ENCODE assay signal across 16 cellular contexts in the genomic region with DNA sequence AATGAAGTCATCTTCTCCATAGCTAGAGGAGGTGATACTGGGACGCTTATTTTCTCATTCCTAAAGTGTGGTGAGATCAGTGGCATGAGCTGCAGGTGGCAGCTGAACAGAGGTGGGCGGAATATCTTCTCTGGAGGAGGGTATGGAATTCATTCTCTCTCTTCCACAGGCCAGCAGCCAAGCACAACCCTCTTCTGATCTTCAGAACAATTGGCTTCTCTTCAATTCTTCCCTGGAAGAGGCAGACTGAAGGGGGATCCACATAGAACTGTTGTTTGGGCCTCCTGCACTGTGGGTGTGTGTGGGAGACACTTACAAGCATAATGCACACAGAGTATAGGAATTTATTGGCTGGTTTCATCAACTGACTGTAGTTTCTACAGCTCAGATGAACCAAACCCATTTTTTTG.
DNase-seq lines count a peak whose midpoint lies in the region; ATAC-seq and TF ChIP-seq lines count a peak whose summit lies in the region.
"Had no signal": no experiment of that assay in that cellular context is flagged by ENCODE, and none has a peak within 500 bp of the region (broad histone marks: within the 10 kb centered on the region; RNA-seq: fewer than 3 reads in every experiment).

No MANE protein-coding gene starts in this region.

- no peak for TF ChIP-seq EP300 in esophagus muscularis mucosa (IDR thresholded peaks at IDR 0.05)

- H3K4me1 ChIP-seq in OCI-LY7 (ENCODE audit: insufficient read depth, low read length, poor library complexity, severe bottlenecking) (peaks cover 70% of the 10 kb centered on the region), esophagus muscularis mucosa (no peaks in the 10 kb centered on the region)
- H3K4me1 ChIP-seq: HAP-1 had no signal

- H3K27ac ChIP-seq in OCI-LY7 (ENCODE audit: low read depth, low read length, poor library complexity, severe bottlenecking) = peak overlapping the region; percentile 21
- no peak overlapping the region for H3K27ac ChIP-seq in brain microvascular endothelial cell
- no peak overlapping the region for H3K27ac ChIP-seq in esophagus muscularis mucosa (replicated peaks in 1 of 4)
- H3K27ac ChIP-seq: right atrium auricular region, tibial artery had no signal

- DNase-seq in NCI-H2029 treated with DMSO at 0.1 percent for 48 hours (lab: John Stamatoyannopoulos, UW) (peak; percentile 57), NCI-H2029 (lab: John Stamatoyannopoulos, UW) (no peak), OCI-LY7 (ENCODE audit: low spot score) (no peak), hippocampal formation (lab: John Stamatoyannopoulos, UW) (peak; percentile 1 to 44), brain microvascular endothelial cell (no peak), esophagus muscularis mucosa (ENCODE audit: extremely low spot score) (no peak)
- DNase-seq in stimulated activated CD4-positive, alpha-beta T cell treated with anti-CD3 and anti-CD28 coated beads, Interleukin-1b, Interleukin-23, amount 100 ng/mL, for 48 hours = peak; percentile 19
- DNase-seq: 8988T; activated CD8-positive, alpha-beta memory T cell treated with anti-CD3 and anti-CD28 coated beads, Interleukin-2, amount 10 ng/mL, durations not matched to agents 7 days and 5 days; foreskin melanocyte; T-helper 9 cell; tibial artery had no signal

- WGBS in esophagus muscularis mucosa = 75% methylated on average over 2 of the region's 2 CpGs

- peak overlapping the region; percentile 22 for H3K4me2 ChIP-seq in OCI-LY7 (ENCODE audit: low read length)

- in situ Hi-C loops in brain microvascular endothelial cell (cut with HindIII; ENCODE audit: low pct_ligation_motif_present, low sequenced_read_pairs) = no loop called here

- peak overlapping the region; percentile 86 for H2AFZ ChIP-seq in OCI-LY7 (ENCODE audit: low read length)

- H3K36me3 ChIP-seq in OCI-LY7 (ENCODE audit: insufficient read depth, low read length) (no peaks in the 10 kb centered on the region), brain microvascular endothelial cell (replicated peaks) (no peaks in the 10 kb centered on the region), esophagus muscularis mucosa (no peaks in the 10 kb centered on the region)
- H3K36me3 ChIP-seq: HAP-1, right atrium auricular region, tibial artery had no signal

- POLR2A ChIA-PET in OCI-LY7 (lab: Charles Lee) = interaction anchor here (0.5 to 2.6 kb wide), 13 partner anchors 9 to 1547 kb away, joined by 3 to 13 read pairs (median 4); no protein-coding TSS in a partner anchor

- H3K9me3 ChIP-seq in OCI-LY7 (ENCODE audit: low read length) (0 out of 2 replicates have a peak, but pooled peaks cover 3% of the 10 kb centered on the region), esophagus muscularis mucosa (peaks cover 0 to under 1% (median 0%) of the 10 kb centered on the region in 4 donors)
- H3K9me3 ChIP-seq: HAP-1, right atrium auricular region, tibial artery had no signal

- no peaks in the 10 kb centered on the region for H3K9me2 ChIP-seq in OCI-LY7 (ENCODE audit: insufficient read depth, low read length)

- no peak for ATAC-seq in HG03520 (IDR thresholded peaks at IDR 0.05; ENCODE audit: unreplicated experiment)
- ATAC-seq: activated CD8-positive, alpha-beta memory T cell treated with anti-CD3 and anti-CD28 coated beads, Interleukin-2, amount 10 ng/mL, durations not matched to agents 7 days and 5 days; Right ventricle myocardium inferior had no signal

- H3K4me3 ChIP-seq in OCI-LY7 (ENCODE audit: low read depth, low read length, poor library complexity, severe bottlenecking) = no peak overlapping the region
- no peak overlapping the region for H3K4me3 ChIP-seq in brain microvascular endothelial cell (ENCODE audit: low read depth, low read length)
- no peak overlapping the region for H3K4me3 ChIP-seq in esophagus muscularis mucosa
- H3K4me3 ChIP-seq: HAP-1, right atrium auricular region, tibial artery had no signal

- no peaks in the 10 kb centered on the region for H4K20me1 ChIP-seq in OCI-LY7 (ENCODE audit: insufficient read depth, low read length)

- CTCF ChIA-PET in OCI-LY7 (lab: Charles Lee; ENCODE audit: unreplicated experiment) = no interaction called here

- BruUV-seq in OCI-LY7 (replicated peaks; lab: Mats Ljungman, UMichigan) = no TSS peak

- intact Hi-C loops in OCI-LY7 (cut with micrococcal nuclease; ENCODE audit: unreplicated experiment) = no loop called here
- intact Hi-C loops in esophagus muscularis mucosa (cut with DNase I) = no loop called here

- TF ChIP-seq POLR2A in esophagus muscularis mucosa (IDR thresholded peaks at IDR 0.05; ENCODE audit: low read depth) = no peak

- TF ChIP-seq CTCF in OCI-LY7 (conservative IDR thresholded peaks at IDR 0.05; ENCODE audit: low read length) (no peak), brain microvascular endothelial cell (IDR thresholded peaks at IDR 0.05; ENCODE audit: low read depth, low read length, missing control alignments) (no peak), esophagus muscularis mucosa (IDR thresholded peaks at IDR 0.05) (no peak)

- H3K27me3 ChIP-seq in brain microvascular endothelial cell (replicated peaks) (no peaks in the 10 kb centered on the region), esophagus muscularis mucosa (no peaks in the 10 kb centered on the region)
- H3K27me3 ChIP-seq: right atrium auricular region, tibial artery had no signal

- no peaks in the 10 kb centered on the region for H3K79me2 ChIP-seq in OCI-LY7 (ENCODE audit: insufficient read depth, low read depth, low read length)

Comparison
In these comparisons a context has a peak if more than half of its experiments do, and no peak if none do; other contexts are left out.
1. DNase-seq: peak in NCI-H2029 treated with DMSO at 0.1 percent for 48 hours (single experiment), hippocampal formation (2 of 2) and stimulated activated CD4-positive, alpha-beta T cell treated with anti-CD3 and anti-CD28 coated beads, Interleukin-1b, Interleukin-23, amount 100 ng/mL, for 48 hours (single experiment); none in NCI-H2029 (single experiment), OCI-LY7 (single experiment), brain microvascular endothelial cell (single experiment) and esophagus muscularis mucosa (single experiment).